ENCODE assay signal across 19 cellular contexts in genomic region chr9:33932078-33932807, GRCh38.
A peak's percentile ranks its signal among the peaks of the same experiment; 100 is the strongest.
DNase-seq lines count a peak whose midpoint lies in the region; ATAC-seq and TF ChIP-seq lines count a peak whose summit lies in the region.
"Had no signal": no experiment of that assay in that cellular context is flagged by ENCODE, and none has a peak within 500 bp of the region (broad histone marks: within the 10 kb centered on the region; RNA-seq: fewer than 3 reads in every experiment).

No MANE protein-coding gene starts in this region.

- H3K36me3 ChIP-seq in hepatocyte (replicated peaks; ENCODE audit: insufficient read depth, low read depth), result peaks cover 3% of the 10 kb centered on the region

- no peaks in the 10 kb centered on the region for H3K27me3 Mint-ChIP-seq in activated naive CD4-positive, alpha-beta T cell treated with anti-CD3 and anti-CD28 coated beads, Interleukin-2, amount 50 U/mL, for 24 hours
- no peaks in the 10 kb centered on the region for H3K27me3 Mint-ChIP-seq in activated T-helper 1 cell treated with anti-CD3 and anti-CD28 coated beads, Interleukin-12 subunit alpha, Interleukin-12 subunit beta, Interleukin-2, Interleukin-4 antibody, amounts not matched to agents 30 ng/mL and 10 ng/mL and 1 ng/mL, durations not matched to agents 14 hours and 24 hours and 36 hours (ENCODE audit: insufficient read depth)
- no peaks in the 10 kb centered on the region for H3K27me3 Mint-ChIP-seq in progenitor cell of endocrine pancreas
- H3K27me3 Mint-ChIP-seq: IgD-negative memory B cell had no signal

- no peak overlapping the region for H2AFZ ChIP-seq in hepatocyte

- intact Hi-C loops in activated T-helper 1 cell treated with anti-CD3 and anti-CD28 coated beads, Interleukin-12 subunit alpha, Interleukin-12 subunit beta, Interleukin-2, Interleukin-4 antibody, amounts not matched to agents 30 ng/mL and 10 ng/mL and 1 ng/mL, durations not matched to agents 14 hours and 24 hours and 36 hours (cut with micrococcal nuclease), result no loop called here

- no peaks in the 10 kb centered on the region for H4K20me1 ChIP-seq in hepatocyte (ENCODE audit: insufficient read depth, poor library complexity, severe bottlenecking)

- no peak overlapping the region for H3K4me3 Mint-ChIP-seq in activated naive CD4-positive, alpha-beta T cell treated with anti-CD3 and anti-CD28 coated beads, Interleukin-2, amount 50 U/mL, for 24 hours
- no peak overlapping the region for H3K4me3 Mint-ChIP-seq in activated T-helper 1 cell treated with anti-CD3 and anti-CD28 coated beads, Interleukin-12 subunit alpha, Interleukin-12 subunit beta, Interleukin-2, Interleukin-4 antibody, amounts not matched to agents 30 ng/mL and 10 ng/mL and 1 ng/mL, durations not matched to agents 14 hours and 24 hours and 36 hours
- no peak overlapping the region for H3K4me3 Mint-ChIP-seq in progenitor cell of endocrine pancreas (ENCODE audit: low read depth)

- ATAC-seq in HG02759 (IDR thresholded peaks at IDR 0.05; ENCODE audit: unreplicated experiment) (no peak), HG03039 (IDR thresholded peaks at IDR 0.05; ENCODE audit: unreplicated experiment) (no peak)

- peak overlapping the region; percentile 53 for H3K27ac Mint-ChIP-seq in activated naive CD4-positive, alpha-beta T cell treated with anti-CD3 and anti-CD28 coated beads, Interleukin-2, amount 50 U/mL, for 24 hours
- H3K27ac Mint-ChIP-seq in activated T-helper 1 cell treated with anti-CD3 and anti-CD28 coated beads, Interleukin-12 subunit alpha, Interleukin-12 subunit beta, Interleukin-2, Interleukin-4 antibody, amounts not matched to agents 30 ng/mL and 10 ng/mL and 1 ng/mL, durations not matched to agents 14 hours and 24 hours and 36 hours, result peak overlapping the region; percentile 61
- peak overlapping the region; percentile 69 for H3K27ac Mint-ChIP-seq in progenitor cell of endocrine pancreas

- no peak overlapping the region for H3K4me3 ChIP-seq in hepatocyte
- H3K4me3 ChIP-seq: BLaER1 treated with 17β-estradiol and CSF1 and Interleukin-3, amounts not matched to agents 10 nM and 100 nM had no signal

- no peak for DNase-seq in activated naive CD4-positive, alpha-beta T cell (lab: John Stamatoyannopoulos, UW)
- no peak for DNase-seq in activated T-helper 1 cell treated with anti-CD3 and anti-CD28 coated beads, Interleukin-12 subunit alpha, Interleukin-12 subunit beta, Interleukin-2, Interleukin-4 antibody, amounts not matched to agents 30 ng/mL and 10 ng/mL and 1 ng/mL, durations not matched to agents 14 hours and 24 hours and 36 hours (ENCODE audit: low spot score)
- DNase-seq in hepatocyte (ENCODE audit: low spot score) (peak; percentile 24), progenitor cell of endocrine pancreas (ENCODE audit: low spot score, unreplicated experiment) (no peak), NCI-H1048 (lab: John Stamatoyannopoulos, UW) (no peak)
- DNase-seq: DMS153; EL; H7; NCI-H1436 treated with DMSO at 0.1 percent for 48 hours; NCI-H2081; NCI-H526; NK-92 treated with Interleukin-12 subunit alpha and Interleukin-12 subunit beta, amount 100 ng/mL, for 24 hours; OCI-M1; RPMI8226 had no signal

- H3K9me3 Mint-ChIP-seq in activated naive CD4-positive, alpha-beta T cell treated with anti-CD3 and anti-CD28 coated beads, Interleukin-2, amount 50 U/mL, for 24 hours, result no peaks in the 10 kb centered on the region
- no peaks in the 10 kb centered on the region for H3K9me3 Mint-ChIP-seq in activated T-helper 1 cell treated with anti-CD3 and anti-CD28 coated beads, Interleukin-12 subunit alpha, Interleukin-12 subunit beta, Interleukin-2, Interleukin-4 antibody, amounts not matched to agents 30 ng/mL and 10 ng/mL and 1 ng/mL, durations not matched to agents 14 hours and 24 hours and 36 hours
- H3K9me3 Mint-ChIP-seq in progenitor cell of endocrine pancreas (ENCODE audit: low read depth), result no peaks in the 10 kb centered on the region
- H3K9me3 Mint-ChIP-seq: IgD-negative memory B cell had no signal

- no peak overlapping the region for H3K4me2 ChIP-seq in hepatocyte
- H3K4me2 ChIP-seq: BLaER1 treated with 17β-estradiol and CSF1 and Interleukin-3, amounts not matched to agents 10 nM and 100 nM had no signal

- peaks cover 24% of the 10 kb centered on the region for H3K79me2 ChIP-seq in hepatocyte

- H3K9me3 ChIP-seq in hepatocyte (ENCODE audit: low read depth), result no peaks in the 10 kb centered on the region
- H3K9me3 ChIP-seq: BLaER1 treated with 17β-estradiol and CSF1 and Interleukin-3, amounts not matched to agents 10 nM and 100 nM had no signal

- 83% methylated on average over 20 of the region's 20 CpGs for WGBS in hepatocyte (ENCODE audit: low lambda C conversion rate, missing lambda C conversion rate)

- no peaks in the 10 kb centered on the region for H3K27me3 ChIP-seq in hepatocyte
- H3K27me3 ChIP-seq: BLaER1 treated with 17β-estradiol and CSF1 and Interleukin-3, amounts not matched to agents 10 nM and 100 nM had no signal

- H3K9me2 ChIP-seq in hepatocyte (replicated peaks; ENCODE audit: insufficient read depth), result no peaks in the 10 kb centered on the region

- H3K36me3 Mint-ChIP-seq in activated naive CD4-positive, alpha-beta T cell treated with anti-CD3 and anti-CD28 coated beads, Interleukin-2, amount 50 U/mL, for 24 hours, result peaks cover 15% of the 10 kb centered on the region
- H3K36me3 Mint-ChIP-seq in activated T-helper 1 cell treated with anti-CD3 and anti-CD28 coated beads, Interleukin-12 subunit alpha, Interleukin-12 subunit beta, Interleukin-2, Interleukin-4 antibody, amounts not matched to agents 30 ng/mL and 10 ng/mL and 1 ng/mL, durations not matched to agents 14 hours and 24 hours and 36 hours (ENCODE audit: low read depth), result peaks cover 55% of the 10 kb centered on the region
- peaks cover 26% of the 10 kb centered on the region for H3K36me3 Mint-ChIP-seq in progenitor cell of endocrine pancreas (ENCODE audit: insufficient read depth)

- TF ChIP-seq CTCF in hepatocyte (IDR thresholded peaks at IDR 0.05; ENCODE audit: poor library complexity), result no peak
- TF ChIP-seq CTCF in progenitor cell of endocrine pancreas (IDR thresholded peaks at IDR 0.05; ENCODE audit: unreplicated experiment), result no peak

- H3K27ac ChIP-seq in hepatocyte, result peak overlapping the region; percentile 53
- H3K27ac ChIP-seq: BLaER1 treated with 17β-estradiol and CSF1 and Interleukin-3, amounts not matched to agents 10 nM and 100 nM had no signal

- H3K4me1 ChIP-seq in hepatocyte (ENCODE audit: insufficient read depth), result no peaks in the 10 kb centered on the region
- H3K4me1 ChIP-seq: BLaER1 treated with 17β-estradiol and CSF1 and Interleukin-3, amounts not matched to agents 10 nM and 100 nM had no signal

- no peaks in the 10 kb centered on the region for H3K4me1 Mint-ChIP-seq in activated naive CD4-positive, alpha-beta T cell treated with anti-CD3 and anti-CD28 coated beads, Interleukin-2, amount 50 U/mL, for 24 hours
- H3K4me1 Mint-ChIP-seq in activated T-helper 1 cell treated with anti-CD3 and anti-CD28 coated beads, Interleukin-12 subunit alpha, Interleukin-12 subunit beta, Interleukin-2, Interleukin-4 antibody, amounts not matched to agents 30 ng/mL and 10 ng/mL and 1 ng/mL, durations not matched to agents 14 hours and 24 hours and 36 hours (ENCODE audit: low read depth), result peaks cover 7% of the 10 kb centered on the region
- peaks cover 3% of the 10 kb centered on the region for H3K4me1 Mint-ChIP-seq in progenitor cell of endocrine pancreas (ENCODE audit: low read depth)
